Comparison of ENCODE assay signal across 8 cellular contexts in the genomic region with DNA sequence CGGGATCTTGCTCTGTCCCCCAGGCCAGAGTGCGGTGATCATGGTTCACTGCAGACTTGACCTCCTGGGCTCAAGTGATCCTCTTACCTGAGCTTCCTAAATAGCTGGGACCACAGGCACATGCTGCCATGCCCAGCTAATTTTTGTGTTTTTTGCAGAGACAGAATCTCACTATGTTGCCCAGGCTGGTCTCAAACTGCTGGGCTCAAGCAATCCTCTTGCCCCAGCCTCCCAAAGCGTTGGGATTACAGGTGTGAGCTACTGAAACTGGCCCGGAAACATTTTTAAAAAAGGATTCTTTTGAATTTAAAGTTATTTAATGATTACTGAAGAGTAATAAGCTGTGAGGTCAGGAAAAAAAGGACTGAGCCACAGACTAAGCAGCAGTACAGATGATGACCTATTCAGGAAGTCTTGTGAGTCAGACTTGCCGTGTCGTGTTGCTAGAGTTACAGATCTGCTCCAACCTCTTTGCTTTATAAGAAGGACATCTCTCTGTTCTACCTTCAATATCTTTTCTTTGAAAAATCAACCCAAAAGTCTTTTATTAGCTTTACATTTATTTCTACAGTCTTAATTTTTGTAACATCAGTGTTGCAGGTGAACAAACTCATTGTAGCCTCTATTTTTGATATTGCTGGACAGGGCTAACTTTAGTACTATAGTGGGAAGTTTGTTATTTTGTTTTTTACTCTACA.
A peak's percentile ranks its signal among the peaks of the same experiment; 100 is the strongest.
DNase-seq lines count a peak whose midpoint lies in the region; ATAC-seq and TF ChIP-seq lines count a peak whose summit lies in the region.

No MANE protein-coding gene starts in this region.

- intact Hi-C loops in gastrocnemius medialis (cut with DNase I; ENCODE audit: low total_unique reads) = no loop called here

- TF ChIP-seq CTCF in epithelial cell of proximal tubule (conservative IDR thresholded peaks at IDR 0.05; ENCODE audit: low read depth, low read length) (no peak), gastrocnemius medialis (IDR thresholded peaks at IDR 0.05 in 4 of 5, conservative IDR thresholded peaks at IDR 0.05 in 1 of 5) (no peak)

- H3K9me3 ChIP-seq in gastrocnemius medialis = no peaks in the 10 kb centered on the region

- peak overlapping the region in 3 of 4 donors; percentile 32 to 52 (median 36) for H3K27ac ChIP-seq in gastrocnemius medialis

- peaks cover 17 to 56% of the 10 kb centered on the region in 2 donors for H3K4me1 ChIP-seq in gastrocnemius medialis

- no peaks in the 10 kb centered on the region for H3K36me3 ChIP-seq in gastrocnemius medialis

- no peak overlapping the region for H3K4me3 ChIP-seq in epithelial cell of proximal tubule (ENCODE audit: low read depth, low read length)
- no peak overlapping the region for H3K4me3 ChIP-seq in gastrocnemius medialis

- no peaks in the 10 kb centered on the region for H3K27me3 ChIP-seq in gastrocnemius medialis

- TF ChIP-seq POLR2A in gastrocnemius medialis (IDR thresholded peaks at IDR 0.05) = no peak

- peak; percentile 64 for ATAC-seq in GM18511 (IDR thresholded peaks at IDR 0.05; ENCODE audit: unreplicated experiment)
- peak; percentile 86 to 90 for ATAC-seq in gastrocnemius medialis

- in situ Hi-C loops in gastrocnemius medialis (cut with MboI; ENCODE audit: low sequenced_read_pairs in 4 of 4) = loop anchor here in 3 of 4 donors (10.0 to 25.0 kb wide), 5 partner anchors 98 to 348 kb away; partner anchors contain the start of gene NCOA3 (in 1 of the 3)

- DNase-seq in KG1 (lab: John Stamatoyannopoulos, UW) = peak; percentile 41
- peak; percentile 73 to 83 for DNase-seq in activated CD4-positive, alpha-beta T cell treated with anti-CD3 and anti-CD28 coated beads, Interleukin-2, amount 50 U/mL, for 48 hours
- DNase-seq in epithelial cell of proximal tubule (ENCODE audit: low read depth) = peak; percentile 41
- peak in 1 of 2 donors; percentile 13 for DNase-seq in gastrocnemius medialis
- no peak for DNase-seq in NCI-H526 treated with DMSO at 0.1 percent for 48 hours (lab: John Stamatoyannopoulos, UW)
- DNase-seq in NCI-H187 (lab: John Stamatoyannopoulos, UW) = no peak
- DNase-seq in NCI-H774 (lab: John Stamatoyannopoulos, UW) = no peak

Comparison
In these comparisons a context has a peak if more than half of its experiments do, and no peak if none do; other contexts are left out.
1. DNase-seq: peak in KG1 (single experiment), activated CD4-positive, alpha-beta T cell treated with anti-CD3 and anti-CD28 coated beads, Interleukin-2, amount 50 U/mL, for 48 hours (2 of 2) and epithelial cell of proximal tubule (single experiment); none in NCI-H526 treated with DMSO at 0.1 percent for 48 hours (single experiment), NCI-H187 (0 of 2) and NCI-H774 (single experiment).